8 cellular contexts compared by ENCODE assay signal in the genomic region with DNA sequence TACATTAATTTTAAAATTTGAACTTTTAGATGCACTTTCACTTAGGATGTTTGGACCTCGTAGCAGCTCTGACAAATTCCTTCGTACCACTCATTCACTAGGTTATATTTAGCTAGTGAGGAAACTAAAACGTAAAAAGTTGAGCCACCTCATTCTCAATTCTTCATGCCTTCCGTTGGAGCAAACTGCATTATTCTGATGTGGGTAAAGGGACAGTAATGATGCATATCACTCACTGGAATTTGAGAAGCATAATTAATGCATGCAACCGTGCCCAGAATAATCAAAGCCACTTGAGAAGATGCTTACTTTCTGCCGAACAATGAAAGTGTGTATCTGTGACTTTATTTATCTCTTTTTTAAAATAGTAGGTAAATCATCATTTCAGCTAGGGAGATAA. TPM values are rescaled to one million over a fixed set of nuclear protein-coding genes. Genes with fewer than 3 reads are reported as not detected.
A peak's percentile ranks its signal among the peaks of the same experiment; 100 is the strongest.
DNase-seq lines count a peak whose midpoint lies in the region; ATAC-seq, FAIRE-seq and TF ChIP-seq lines count a peak whose summit lies in the region.
"Had no signal": no experiment of that assay in that cellular context is flagged by ENCODE, and none has a peak within 500 bp of the region (broad histone marks: within the 10 kb centered on the region; RNA-seq: fewer than 3 reads in every experiment).

No MANE protein-coding gene starts in this region.

- H2BK15ac ChIP-seq in H1 (ENCODE audit: low read length) (no peak overlapping the region), neuronal stem cell (ENCODE audit: low read length) (no peak overlapping the region)

- H3K23ac ChIP-seq in H1 (ENCODE audit: insufficient read length): no peak overlapping the region
- no peak overlapping the region for H3K23ac ChIP-seq in neuronal stem cell (ENCODE audit: low read depth, low read length, poor library complexity)

- BruUV-seq in PC-9 (replicated peaks; lab: Mats Ljungman, UMichigan): no TSS peak

- H4K91ac ChIP-seq in H1 (replicated peaks; ENCODE audit: insufficient read length, low read length): no peak overlapping the region
- no peak overlapping the region for H4K91ac ChIP-seq in neuronal stem cell (ENCODE audit: low read depth, low read length, poor library complexity)

- H3K18ac ChIP-seq in H1 (ENCODE audit: extremely low read depth, low read length) (no peak overlapping the region), neuronal stem cell (ENCODE audit: low read length) (no peak overlapping the region)

- H3K79me2 ChIP-seq in GM23248 (ENCODE audit: insufficient read depth) (peaks cover 97% of the 10 kb centered on the region), PC-9 (ENCODE audit: low read depth) (peaks cover 87% of the 10 kb centered on the region), H1 (ENCODE audit: control insufficient read depth in 1 of 2, insufficient read depth in 2 of 2, low read length in 2 of 2) (peaks cover 29 to 87% of the 10 kb centered on the region in 2 experiments)

- H4K20me1 ChIP-seq in GM23248 (ENCODE audit: insufficient read depth): peaks cover 3% of the 10 kb centered on the region; the same call in 1 of the 2 replicates
- peaks cover 18% of the 10 kb centered on the region; the same call in 1 of the 2 replicates for H4K20me1 ChIP-seq in PC-9 (ENCODE audit: insufficient read depth)
- H4K20me1 ChIP-seq in H1 (replicated peaks in 1 of 2; ENCODE audit: control insufficient read depth in 1 of 2, insufficient read depth in 2 of 2, low read length in 2 of 2): peaks cover 8 to 16% of the 10 kb centered on the region in 2 experiments

- peaks cover 17% of the 10 kb centered on the region for H3K4me1 ChIP-seq in GM23248 (ENCODE audit: insufficient read depth)
- peaks cover 29% of the 10 kb centered on the region for H3K4me1 ChIP-seq in PC-9 (replicated peaks; ENCODE audit: insufficient read depth)
- peaks cover 0 to 13% (median 4%) of the 10 kb centered on the region in 4 experiments; a peak in 6 of 7 replicates for H3K4me1 ChIP-seq in H1 (replicated peaks in 1 of 4; ENCODE audit: control insufficient read depth in 3 of 4, insufficient read depth in 4 of 4, low read length in 3 of 4)
- H3K4me1 ChIP-seq in upper lobe of right lung: peaks cover 29% of the 10 kb centered on the region
- H3K4me1 ChIP-seq in neuronal stem cell (ENCODE audit: control insufficient read depth in 2 of 2, insufficient read depth in 1 of 2, low read depth in 1 of 2, low read length in 2 of 2): peaks cover 4 to 16% of the 10 kb centered on the region in 2 donors

- H3K23me2 ChIP-seq in H1 (ENCODE audit: low read depth, low read length): peaks cover 12% of the 10 kb centered on the region

- TF ChIP-seq POLR2A in H1 (IDR thresholded peaks at IDR 0.05; ENCODE audit: control extremely low read depth in 1 of 2, low read depth in 2 of 2, low read length in 2 of 2): no peak

- no peak overlapping the region for H2BK5ac ChIP-seq in H1 (ENCODE audit: low read depth, low read length)
- no peak overlapping the region for H2BK5ac ChIP-seq in neuronal stem cell (ENCODE audit: low read length)

- peaks cover 26% of the 10 kb centered on the region for H3F3A ChIP-seq in GM23248 (ENCODE audit: insufficient read depth)
- peaks cover 12% of the 10 kb centered on the region for H3F3A ChIP-seq in PC-9 (ENCODE audit: insufficient read depth, low read depth)

- H3K9me2 ChIP-seq in GM23248 (ENCODE audit: insufficient read depth) (no peaks in the 10 kb centered on the region), PC-9 (ENCODE audit: insufficient read depth) (no peaks in the 10 kb centered on the region)

- H3K36me3 ChIP-seq in GM23248 (ENCODE audit: low read depth) (peaks cover 18% of the 10 kb centered on the region; the same call in 1 of the 2 replicates), PC-9 (ENCODE audit: low read depth) (peaks cover 30% of the 10 kb centered on the region), H1 (ENCODE audit: control insufficient read depth in 2 of 4, insufficient read depth in 4 of 4, low read length in 3 of 4) (peaks cover 0 to 30% (median 6%) of the 10 kb centered on the region in 4 experiments; a peak in 3 of 8 replicates), upper lobe of right lung (peaks cover 28% of the 10 kb centered on the region), neuronal stem cell (replicated peaks in 1 of 2; ENCODE audit: control insufficient read depth in 2 of 2, insufficient read depth in 2 of 2, low read length in 2 of 2) (peaks cover 1 to 60% of the 10 kb centered on the region in 2 donors)

- ATAC-seq in upper lobe of right lung (no peak), GM21529 (IDR thresholded peaks at IDR 0.05; ENCODE audit: unreplicated experiment) (no peak)

- H4K8ac ChIP-seq in H1 (ENCODE audit: extremely low read depth, insufficient read depth, low read length): no peak overlapping the region
- no peak overlapping the region for H4K8ac ChIP-seq in neuronal stem cell (ENCODE audit: low read depth, low read length)

- TF ChIP-seq CTCF in PC-9 (conservative IDR thresholded peaks at IDR 0.05): no peak
- no peak for TF ChIP-seq CTCF in H1 (IDR thresholded peaks at IDR 0.05; ENCODE audit: control extremely low read depth in 1 of 3, insufficient read depth in 1 of 3, low read depth in 1 of 3, low read length in 3 of 3)
- no peak for TF ChIP-seq CTCF in retinal pigment epithelial cell (conservative IDR thresholded peaks at IDR 0.05; ENCODE audit: low read depth, low read length)
- TF ChIP-seq CTCF in upper lobe of right lung (IDR thresholded peaks at IDR 0.05): no peak

- TF ChIP-seq EP300 in H1 (IDR thresholded peaks at IDR 0.05; ENCODE audit: borderline replicate concordance in 1 of 2, low read depth in 2 of 2, low read length in 2 of 2): no peak

- intact Hi-C loops in PC-9 (cut with micrococcal nuclease; ENCODE audit: unreplicated experiment) (no loop called here), upper lobe of right lung (cut with DNase I) (no loop called here)

- H3K27me3 ChIP-seq in GM23248 (replicated peaks; ENCODE audit: insufficient read depth) (no peaks in the 10 kb centered on the region), PC-9 (ENCODE audit: insufficient read depth, low read depth) (no peaks in the 10 kb centered on the region), H1 (replicated peaks in 1 of 4; ENCODE audit: control insufficient read depth in 3 of 4, extremely low read depth in 1 of 4, insufficient read depth in 3 of 4, low read length in 3 of 4) (no peaks in the 10 kb centered on the region), upper lobe of right lung (no peaks in the 10 kb centered on the region), neuronal stem cell (ENCODE audit: control insufficient read depth in 3 of 3, insufficient read depth in 3 of 3, low read depth in 1 of 3, low read length in 3 of 3) (no peaks in the 10 kb centered on the region)

- POLR2A ChIA-PET in PC-9 (lab: Charles Lee; ENCODE audit: unreplicated experiment): interaction anchor here (0.7 kb wide), 1 partner anchor 79 kb away, joined by 4 read pairs; no protein-coding TSS in a partner anchor
- POLR2A ChIA-PET in H1 (lab: Charles Lee; ENCODE audit: partially characterized antibody): interaction anchor here (0.6 to 2.2 kb wide), 7 partner anchors 8 to 89 kb away, joined by 3 to 11 read pairs (median 6); a partner anchor contains a TSS

- DNase-seq in GM23248: peak; percentile 81
- DNase-seq in PC-9: no peak
- no peak for DNase-seq in H1 (ENCODE audit: low read depth in 1 of 2, low spot score in 2 of 2)
- no peak for DNase-seq in retinal pigment epithelial cell (ENCODE audit: low read depth)
- DNase-seq in upper lobe of right lung: no peak
- no peak for DNase-seq in neuronal stem cell (ENCODE audit: low spot score)
- DNase-seq: substantia nigra had no signal

- no peak overlapping the region for H2BK20ac ChIP-seq in H1 (ENCODE audit: low read length)

- H3K9ac ChIP-seq in GM23248: peak overlapping the region; percentile 97
- H3K9ac ChIP-seq in H1 (replicated peaks in 1 of 4; ENCODE audit: extremely low read depth in 1 of 4, low read depth in 3 of 4, low read length in 3 of 4): no peak overlapping the region
- H3K9ac ChIP-seq in neuronal stem cell (ENCODE audit: low read depth, low read length, poor library complexity): no peak overlapping the region

- no peak overlapping the region for H2AFZ ChIP-seq in GM23248
- no peak overlapping the region for H2AFZ ChIP-seq in PC-9
- H2AFZ ChIP-seq in H1 (ENCODE audit: low read length): no peak overlapping the region
- H2AFZ ChIP-seq in neuronal stem cell (ENCODE audit: low read length): no peak overlapping the region

- no peak overlapping the region for H3K14ac ChIP-seq in H1 (ENCODE audit: insufficient read length)
- no peak overlapping the region for H3K14ac ChIP-seq in neuronal stem cell (ENCODE audit: low read length)

- no peak overlapping the region for H2BK12ac ChIP-seq in H1 (ENCODE audit: low read depth, low read length)
- H2BK12ac ChIP-seq in neuronal stem cell (ENCODE audit: low read length): no peak overlapping the region

- no peak overlapping the region for H3K4ac ChIP-seq in H1 (replicated peaks; ENCODE audit: insufficient read length, low read depth, low read length)
- H3K4ac ChIP-seq in neuronal stem cell (ENCODE audit: low read length): no peak overlapping the region

- CTCF ChIA-PET in PC-9 (lab: Charles Lee) (no interaction called here), H1 (lab: Charles Lee; ENCODE audit: partially characterized antibody) (interaction anchor here (0.6 kb wide), 1 partner anchor 31 kb away, joined by 3 read pairs; no protein-coding TSS in a partner anchor)

- H3K79me1 ChIP-seq in H1 (ENCODE audit: low read depth, low read length) (peaks cover 6% of the 10 kb centered on the region), neuronal stem cell (ENCODE audit: low read depth, low read length) (peaks cover 3% of the 10 kb centered on the region)

- H3K4me3 ChIP-seq in GM23248 (peak overlapping the region; percentile 97), PC-9 (peak overlapping the region; percentile 90; the same call in 1 of the 2 replicates), H1 (ENCODE audit: extremely low read depth in 1 of 4, insufficient read depth in 2 of 4, low read depth in 3 of 4, low read length in 4 of 4) (peak overlapping the region in 2 of 4 experiments; percentile 86 to 95; a peak in 3 of 8 replicates), retinal pigment epithelial cell (ENCODE audit: low read length) (peak overlapping the region; percentile 87), upper lobe of right lung (no peak overlapping the region), neuronal stem cell (ENCODE audit: low read length in 2 of 2) (peak overlapping the region in 1 of 2 donors; percentile 64)

- H4K5ac ChIP-seq in H1 (ENCODE audit: insufficient read length, low read depth, low read length): no peak overlapping the region

- H3K9me3 ChIP-seq in GM23248 (ENCODE audit: low read depth) (no peaks in the 10 kb centered on the region), PC-9 (ENCODE audit: insufficient read depth, low read depth) (no peaks in the 10 kb centered on the region), H1 (ENCODE audit: insufficient read depth in 2 of 2, low read depth in 1 of 2, low read length in 1 of 2) (no peaks in the 10 kb centered on the region), upper lobe of right lung (no peaks in the 10 kb centered on the region), neuronal stem cell (replicated peaks in 1 of 2; ENCODE audit: control insufficient read depth in 2 of 2, insufficient read depth in 1 of 2, low read depth in 1 of 2, low read length in 2 of 2) (no peaks in the 10 kb centered on the region)

- FAIRE-seq in H1 (lab: Jason Lieb, UNC): no peak

- peak overlapping the region; percentile 97 for H3K27ac ChIP-seq in GM23248
- no peak overlapping the region for H3K27ac ChIP-seq in PC-9
- H3K27ac ChIP-seq in H1 (ENCODE audit: low read depth, low read length): no peak overlapping the region
- H3K27ac ChIP-seq in upper lobe of right lung: no peak overlapping the region
- no peak overlapping the region for H3K27ac ChIP-seq in neuronal stem cell (replicated peaks; ENCODE audit: low read length)

- no peak overlapping the region for H3K56ac ChIP-seq in H1 (replicated peaks; ENCODE audit: insufficient read length, low read depth, low read length)

- H2AK5ac ChIP-seq in H1 (ENCODE audit: low read depth, low read length): no peak overlapping the region
- no peak overlapping the region for H2AK5ac ChIP-seq in neuronal stem cell (ENCODE audit: low read depth, low read length)

- in situ Hi-C loops in GM23248 (cut with MboI): no loop called here

- WGBS in GM23248 (ENCODE audit: low coverage in 1 of 2, low lambda C conversion rate in 2 of 2, missing lambda C conversion rate in 2 of 2), 2 experiments: 3 to 4% methylated on average over 6 of the region's 6 CpGs
- 71% methylated on average over 6 of the region's 6 CpGs; no CpG with 5 or more reads in 1 of the 2 experiments for WGBS in H1 (ENCODE audit: extremely low coverage in 1 of 2, insufficient coverage in 1 of 2, insufficient read length in 1 of 2, insufficient replicate concordance in 2 of 2, low coverage in 1 of 2, low lambda C conversion rate in 2 of 2, missing lambda C conversion rate in 1 of 2), 2 experiments
- no CpG with 5 or more reads among the region's 6 CpGs for WGBS in neuronal stem cell (ENCODE audit: extremely low coverage in 2 of 2, insufficient read length in 2 of 2, insufficient replicate concordance in 1 of 2), 2 donors

- H2BK120ac ChIP-seq in H1 (replicated peaks; ENCODE audit: low read depth, low read length) (no peak overlapping the region), neuronal stem cell (ENCODE audit: low read depth, low read length) (no peak overlapping the region)

- peak overlapping the region; percentile 91 for H3K4me2 ChIP-seq in GM23248 (ENCODE audit: unreplicated experiment)
- peak overlapping the region; percentile 99 for H3K4me2 ChIP-seq in PC-9
- H3K4me2 ChIP-seq in H1 (ENCODE audit: insufficient read depth in 1 of 2, low read depth in 2 of 2, low read length in 2 of 2): peak overlapping the region; percentile 93 to 97; a peak in 3 of 4 replicates
- no peak overlapping the region for H3K4me2 ChIP-seq in neuronal stem cell (ENCODE audit: insufficient read depth, low read length, poor library complexity, severe bottlenecking)

- TF ChIP-seq RAD21 in H1 (IDR thresholded peaks at IDR 0.05 in 1 of 2, conservative IDR thresholded peaks at IDR 0.05 in 1 of 2; ENCODE audit: low read depth in 2 of 2, low read length in 2 of 2): no peak

RNA-seq across cellular contexts. Expression of a gene that starts 2.2 kb away (rescaled TPM):
- 65.8 and 84.2 TPM in 2 replicates for total RNA-seq in GM23248 (2014; rRNA removed; shearing (Covaris generic))
- polyA plus RNA-seq in GM23248 (2016; fragmentation: Nextera tagmentation; extraction: Ambion mirVana) (32.3 and 34.8 TPM in 2 replicates), H1 (2011; rRNA removed) (64.3 and 79.3 TPM in 2 replicates)
- total RNA-seq in PC-9 (2021) (45.8 and 46.0 TPM in 2 replicates), upper lobe of right lung (30.9 TPM)
- total RNA-seq in H1 (2021; fragmentation: NEBNext Ultra II Directional; extraction: Animal tissue kit (Norgen Biotek cat#: 25700)): 78.1 and 81.2 TPM in 2 replicates
- 62.1 TPM for polyA plus RNA-seq in H1 (2011; cell fraction: cytosol; rRNA removed)
- polyA plus RNA-seq in H1 (2011; cell fraction: nucleus; rRNA removed): 66.0 TPM
- polyA plus RNA-seq in H1 (2012, experiment 1 of 2): 54.7 to 64.3 TPM (median 60.5 TPM) in 4 replicates
- polyA plus RNA-seq in H1 (2012, experiment 2 of 2): 32.4 TPM
- polyA plus RNA-seq in H1 (2013, experiment 1 of 2): 51.5 TPM
- polyA plus RNA-seq in H1 (2013, experiment 2 of 2): 50.8 TPM
- polyA minus RNA-seq in H1 (2011; rRNA and poly(A)+ RNA removed): 169 and 221 TPM in 2 replicates
- 94.4 TPM for polyA minus RNA-seq in H1 (2011; cell fraction: cytosol; rRNA and poly(A)+ RNA removed)
- 74.1 TPM for polyA minus RNA-seq in H1 (2011; cell fraction: nucleus; rRNA and poly(A)+ RNA removed)
- polyA plus RNA-seq in neuronal stem cell (2013, experiment 1 of 2): 53.0 TPM
- polyA plus RNA-seq in neuronal stem cell (2013, experiment 2 of 2): 56.2 TPM

RNA-seq across cellular contexts. Expression of a gene that starts 2.7 kb away (rescaled TPM):
- 6.6 and 6.7 TPM in 2 replicates for total RNA-seq in GM23248 (2014; rRNA removed; shearing (Covaris generic))
- polyA plus RNA-seq in GM23248 (2016; fragmentation: Nextera tagmentation; extraction: Ambion mirVana) (5.0 and 5.1 TPM in 2 replicates), H1 (2011; rRNA removed) (1.9 and 3.8 TPM in 2 replicates)
- total RNA-seq in PC-9 (2021) (13.1 and 15.4 TPM in 2 replicates), upper lobe of right lung (13.8 TPM)
- 22.3 and 29.1 TPM in 2 replicates for total RNA-seq in H1 (2021; fragmentation: NEBNext Ultra II Directional; extraction: Animal tissue kit (Norgen Biotek cat#: 25700))
- polyA plus RNA-seq in H1 (2011; cell fraction: cytosol; rRNA removed): 4.8 TPM
- polyA plus RNA-seq in H1 (2011; cell fraction: nucleus; rRNA removed): 4.2 TPM
- polyA plus RNA-seq in H1 (2012, experiment 1 of 2): 4.3 to 10.0 TPM (median 6.6 TPM) in 4 replicates
- 0.80 TPM for polyA plus RNA-seq in H1 (2012, experiment 2 of 2)
- polyA plus RNA-seq in H1 (2013, experiment 1 of 2): 9.1 TPM
- 8.6 TPM for polyA plus RNA-seq in H1 (2013, experiment 2 of 2)
- 21.9 and 30.4 TPM in 2 replicates for polyA minus RNA-seq in H1 (2011; rRNA and poly(A)+ RNA removed)
- polyA minus RNA-seq in H1 (2011; cell fraction: cytosol; rRNA and poly(A)+ RNA removed): 14.7 TPM
- polyA minus RNA-seq in H1 (2011; cell fraction: nucleus; rRNA and poly(A)+ RNA removed): 35.5 TPM
- 7.6 TPM for polyA plus RNA-seq in neuronal stem cell (2013, experiment 1 of 2)
- polyA plus RNA-seq in neuronal stem cell (2013, experiment 2 of 2): 7.6 TPM

RNA-seq across cellular contexts. Expression of a gene that starts 36.8 kb away (rescaled TPM):
- total RNA-seq in GM23248 (2014; rRNA removed; shearing (Covaris generic)): 0.51 and 1.3 TPM in 2 replicates
- polyA plus RNA-seq in GM23248 (2016; fragmentation: Nextera tagmentation; extraction: Ambion mirVana) (1.6 TPM in 2 replicates), H1 (2011; rRNA removed) (0.16 and 0.21 TPM in 2 replicates)
- total RNA-seq in PC-9 (2021) (0.74 and 1.3 TPM in 2 replicates), upper lobe of right lung (1.0 TPM)
- total RNA-seq in H1 (2021; fragmentation: NEBNext Ultra II Directional; extraction: Animal tissue kit (Norgen Biotek cat#: 25700)): 0.50 and 0.61 TPM in 2 replicates
- 0.08 TPM for polyA plus RNA-seq in H1 (2011; cell fraction: cytosol; rRNA removed)
- 0.94 TPM for polyA plus RNA-seq in H1 (2011; cell fraction: nucleus; rRNA removed)
- 1.6 to 2.9 TPM (median 2.4 TPM) in 4 replicates for polyA plus RNA-seq in H1 (2012, experiment 1 of 2)
- 0.56 TPM for polyA plus RNA-seq in H1 (2012, experiment 2 of 2)
- polyA plus RNA-seq in H1 (2013, experiment 1 of 2): 0.16 TPM
- 0.17 TPM for polyA plus RNA-seq in H1 (2013, experiment 2 of 2)
- polyA minus RNA-seq in H1 (2011; rRNA and poly(A)+ RNA removed): 0.34 and 0.69 TPM in 2 replicates
- polyA minus RNA-seq in H1 (2011; cell fraction: cytosol; rRNA and poly(A)+ RNA removed): not detected
- polyA minus RNA-seq in H1 (2011; cell fraction: nucleus; rRNA and poly(A)+ RNA removed): 0.40 TPM
- 0.40 TPM for polyA plus RNA-seq in neuronal stem cell (2013, experiment 1 of 2)
- polyA plus RNA-seq in neuronal stem cell (2013, experiment 2 of 2): 0.37 TPM
